Comparison of ENCODE assay signal across 10 cellular contexts in the genomic region with DNA sequence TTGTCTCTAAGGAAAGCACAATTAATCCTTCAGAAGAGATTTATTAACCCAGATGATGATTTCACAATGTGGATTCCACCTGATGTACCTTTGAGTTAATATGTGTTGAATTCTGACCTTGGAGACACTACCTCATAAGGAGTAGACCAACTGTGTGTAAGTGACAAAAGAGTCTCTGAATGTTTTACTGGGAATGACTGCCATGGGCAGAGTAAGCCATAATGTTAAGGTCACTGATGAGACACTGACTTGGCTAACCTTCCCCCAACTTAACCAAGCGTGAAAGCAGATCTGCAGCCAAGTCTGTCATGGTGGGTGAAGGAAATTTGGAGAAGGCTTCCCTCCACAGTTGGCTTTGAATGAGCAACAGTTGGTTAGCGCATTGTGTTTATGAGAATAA.
"Had no signal": no experiment of that assay in that cellular context is flagged by ENCODE, and none has a peak within 500 bp of the region (broad histone marks: within the 10 kb centered on the region; RNA-seq: fewer than 3 reads in every experiment).

No MANE protein-coding gene starts in this region.

- DNase-seq: effector memory CD8-positive, alpha-beta T cell; esophagus squamous epithelium; foreskin keratinocyte; head of caudate nucleus; kidney; natural killer cell; right cardiac atrium; stimulated activated CD4-positive, alpha-beta T cell treated with anti-CD3 and anti-CD28 coated beads, Interleukin-2, amount 100 ng/mL, for 48 hours; stimulated activated naive CD4-positive, alpha-beta T cell treated with Interleukin-2 at 50 U/mL for 16 hours; trophoblast cell had no signal
